ENCODE assay signal across 17 cellular contexts in the genomic region with DNA sequence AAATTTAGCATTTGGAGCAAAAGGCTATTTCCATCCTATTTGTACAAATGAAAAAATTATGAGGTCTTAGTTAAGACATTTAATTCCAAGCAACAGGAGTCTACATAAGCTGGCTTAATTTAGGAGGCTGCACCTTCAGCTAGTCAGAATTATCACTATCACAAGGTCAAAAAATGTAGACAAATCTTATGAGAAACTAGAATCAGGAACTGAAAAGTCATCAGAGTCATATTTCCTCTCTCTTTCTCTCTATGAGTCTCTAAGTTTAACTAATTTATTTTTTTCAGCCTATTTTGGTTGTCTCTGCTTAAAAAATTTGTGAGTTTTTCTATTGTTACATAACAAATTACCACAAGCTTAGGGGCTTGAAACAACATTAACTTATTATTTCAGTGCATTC.
"Had no signal": no experiment of that assay in that cellular context is flagged by ENCODE, and none has a peak within 500 bp of the region (broad histone marks: within the 10 kb centered on the region; RNA-seq: fewer than 3 reads in every experiment).

No MANE protein-coding gene starts in this region.

- H3K36me3 Mint-ChIP-seq: activated CD4-positive, alpha-beta memory T cell treated with anti-CD3 and anti-CD28 coated beads for 36 hours; activated naive CD4-positive, alpha-beta T cell treated with anti-CD3 and anti-CD28 coated beads, Interleukin-2, amount 50 U/mL, for 24 hours had no signal

- H3K4me3 ChIP-seq: gastroesophageal sphincter, lower lobe of right lung, prostate gland, skin epidermis, transverse colon had no signal

- DNase-seq: activated CD4-positive, alpha-beta memory T cell treated with anti-CD3 and anti-CD28 coated beads for 36 hours; activated CD4-positive, alpha-beta T cell treated with anti-CD3 and anti-CD28 coated beads for 36 hours; activated effector memory CD4-positive, alpha-beta T cell treated with anti-CD3 and anti-CD28 coated beads, Interleukin-2, amount 50 U/mL, for 16 hours; activated T-cell treated with anti-CD3 and anti-CD28 coated beads, Interleukin-2, amount 50 U/mL, for 24 hours; left colon; lower lobe of right lung; nephron progenitor cell; occipital lobe; right cardiac atrium; stimulated activated CD4-positive, alpha-beta T cell treated with anti-CD3 and anti-CD28 coated beads, Interleukin-15, amount 100 ng/mL, for 24 hours; stimulated activated CD4-positive, alpha-beta T cell treated with anti-CD3 and anti-CD28 coated beads, Interleukin-4, amount 100 ng/mL, for 1 hour; stimulated activated naive CD4-positive, alpha-beta T cell treated with Interleukin-2 at 50 U/mL for 16 hours; transverse colon had no signal

- H3K9me3 ChIP-seq: gastroesophageal sphincter, lower lobe of right lung, prostate gland, transverse colon had no signal

- H3K4me3 Mint-ChIP-seq: activated CD4-positive, alpha-beta memory T cell treated with anti-CD3 and anti-CD28 coated beads for 36 hours; activated CD4-positive, alpha-beta T cell treated with anti-CD3 and anti-CD28 coated beads for 36 hours; activated naive CD4-positive, alpha-beta T cell treated with anti-CD3 and anti-CD28 coated beads, Interleukin-2, amount 50 U/mL, for 24 hours; activated T-cell treated with anti-CD3 and anti-CD28 coated beads, Interleukin-2, amount 50 U/mL, for 24 hours; nephron progenitor cell had no signal

- H3K27me3 Mint-ChIP-seq: activated CD4-positive, alpha-beta memory T cell treated with anti-CD3 and anti-CD28 coated beads for 36 hours; activated CD4-positive, alpha-beta T cell treated with anti-CD3 and anti-CD28 coated beads for 36 hours; activated naive CD4-positive, alpha-beta T cell treated with anti-CD3 and anti-CD28 coated beads, Interleukin-2, amount 50 U/mL, for 24 hours; activated T-cell treated with anti-CD3 and anti-CD28 coated beads, Interleukin-2, amount 50 U/mL, for 24 hours had no signal

- H3K9me3 Mint-ChIP-seq: nephron progenitor cell had no signal

- ATAC-seq: activated CD4-positive, alpha-beta T cell treated with anti-CD3 and anti-CD28 coated beads for 36 hours; gastroesophageal sphincter; left colon; lower lobe of right lung; right cardiac atrium had no signal

- H3K4me1 Mint-ChIP-seq: activated CD4-positive, alpha-beta T cell treated with anti-CD3 and anti-CD28 coated beads for 36 hours; activated naive CD4-positive, alpha-beta T cell treated with anti-CD3 and anti-CD28 coated beads, Interleukin-2, amount 50 U/mL, for 24 hours; nephron progenitor cell had no signal

- H3K36me3 ChIP-seq: gastroesophageal sphincter, lower lobe of right lung, prostate gland, transverse colon had no signal

- H3K4me1 ChIP-seq: gastroesophageal sphincter, lower lobe of right lung, prostate gland, transverse colon had no signal

- H3K27ac ChIP-seq: gastroesophageal sphincter, lower lobe of right lung, prostate gland, skin epidermis, transverse colon had no signal

- H3K27ac Mint-ChIP-seq: activated CD4-positive, alpha-beta memory T cell treated with anti-CD3 and anti-CD28 coated beads for 36 hours; activated CD4-positive, alpha-beta T cell treated with anti-CD3 and anti-CD28 coated beads for 36 hours; activated naive CD4-positive, alpha-beta T cell treated with anti-CD3 and anti-CD28 coated beads, Interleukin-2, amount 50 U/mL, for 24 hours; activated T-cell treated with anti-CD3 and anti-CD28 coated beads, Interleukin-2, amount 50 U/mL, for 24 hours; nephron progenitor cell had no signal

- H3K27me3 ChIP-seq: gastroesophageal sphincter, transverse colon had no signal
